In genomic region chr10:6164271-6165095, GRCh38 we compare ENCODE assay signal across 8 cellular contexts. TPM values are rescaled to one million over a fixed set of nuclear protein-coding genes. Genes with fewer than 3 reads are reported as not detected.
DNase-seq lines count a peak whose midpoint lies in the region; ATAC-seq, FAIRE-seq and TF ChIP-seq lines count a peak whose summit lies in the region.

No MANE protein-coding gene starts in this region.

- no peak for DNase-seq in WERI-Rb-1
- DNase-seq in small intestine, result no peak
- no peak for DNase-seq in kidney tubule cell (ENCODE audit: low spot score)
- no peak for DNase-seq in nucleus accumbens (lab: John Stamatoyannopoulos, UW)
- DNase-seq in HuH-7.5 (ENCODE audit: low spot score), result no peak
- DNase-seq in NCI-H2171 treated with DMSO at 0.1 percent for 48 hours (lab: John Stamatoyannopoulos, UW), result no peak

- CTCF ChIA-PET in HEK293 (lab: Yijun Ruan, JAX), result no interaction called here

- H3K4me3 ChIP-seq in HEK293 (ENCODE audit: low read depth, low read length), result peak overlapping the region; percentile 69
- H3K4me3 ChIP-seq in WERI-Rb-1 (ENCODE audit: low read depth, low read length), result peak overlapping the region; percentile 65
- H3K4me3 ChIP-seq in gastroesophageal sphincter, result peak overlapping the region; percentile 69 to 84
- H3K4me3 ChIP-seq in small intestine (ENCODE audit: low read depth in 1 of 2, low read length in 2 of 2), result peak overlapping the region; percentile 77 to 79

- no peak for FAIRE-seq in small intestine (lab: Jason Lieb, UNC)

- TF ChIP-seq POLR2A in gastroesophageal sphincter (IDR thresholded peaks at IDR 0.05), result no peak

- H3K27me3 ChIP-seq in WERI-Rb-1 (ENCODE audit: insufficient read depth, low read depth, severe bottlenecking), result no peaks in the 10 kb centered on the region
- H3K27me3 ChIP-seq in gastroesophageal sphincter, result no peaks in the 10 kb centered on the region
- no peaks in the 10 kb centered on the region for H3K27me3 ChIP-seq in small intestine (ENCODE audit: control insufficient read depth in 2 of 2, insufficient read depth in 2 of 2, low read length in 2 of 2)

- POLR2A ChIA-PET in HEK293 (lab: Yijun Ruan, JAX), result interaction anchor here (0.8 to 1.9 kb wide), 5 partner anchors 8 to 40 kb away, joined by 3 to 19 read pairs (median 4); partner anchors contain the start of gene PFKFB3

- TF ChIP-seq EP300 in gastroesophageal sphincter (IDR thresholded peaks at IDR 0.05), result no peak

- WGBS in gastroesophageal sphincter (ENCODE audit: low coverage in 1 of 2), 2 donors, result 17 to 18% methylated on average over 9 to 11 of the region's 16 CpGs
- 7 to 21% (median 11%) methylated on average over 16 of the region's 16 CpGs for WGBS in small intestine, 3 donors

- peaks cover 9 to 27% of the 10 kb centered on the region in 2 experiments; a peak in 2 of 3 replicates for H3K36me3 ChIP-seq in HEK293 (ENCODE audit: control insufficient read depth in 2 of 2, insufficient read depth in 1 of 2, low read length in 2 of 2)
- H3K36me3 ChIP-seq in WERI-Rb-1, result no peaks in the 10 kb centered on the region
- peaks cover 0 to 9% of the 10 kb centered on the region in 2 donors for H3K36me3 ChIP-seq in gastroesophageal sphincter
- no peaks in the 10 kb centered on the region for H3K36me3 ChIP-seq in small intestine (ENCODE audit: control insufficient read depth in 2 of 2, insufficient read depth in 2 of 2, low read length in 2 of 2)

- H3K9me3 ChIP-seq in HEK293 (ENCODE audit: control insufficient read depth, insufficient read depth, low read depth, low read length) (no peaks in the 10 kb centered on the region), WERI-Rb-1 (ENCODE audit: severe bottlenecking) (no peaks in the 10 kb centered on the region), gastroesophageal sphincter (no peaks in the 10 kb centered on the region), small intestine (ENCODE audit: control insufficient read depth, low read depth) (no peaks in the 10 kb centered on the region)

- H3K4me1 ChIP-seq in HEK293 (ENCODE audit: control insufficient read depth, insufficient read depth, low read length), result peaks cover 7% of the 10 kb centered on the region
- H3K4me1 ChIP-seq in gastroesophageal sphincter, result peaks cover 2 to 71% (median 12%) of the 10 kb centered on the region in 3 donors
- peaks cover 7 to 8% of the 10 kb centered on the region in 2 donors for H3K4me1 ChIP-seq in small intestine (ENCODE audit: control insufficient read depth in 2 of 2, insufficient read depth in 1 of 2, low read depth in 1 of 2, low read length in 1 of 2)

- no peak for TF ChIP-seq CTCF in HEK293 (tag by site-specific recombination; IDR thresholded peaks at IDR 0.05)
- TF ChIP-seq CTCF in WERI-Rb-1 (IDR thresholded peaks at IDR 0.05; ENCODE audit: low read depth, low read length), result no peak
- no peak for TF ChIP-seq CTCF in gastroesophageal sphincter (IDR thresholded peaks at IDR 0.05)

- H3K27ac ChIP-seq in HEK293 (ENCODE audit: extremely low read depth, low read depth, low read length) (peak overlapping the region; percentile 93; the same call in 1 of the 2 replicates), WERI-Rb-1 (peak overlapping the region; percentile 36; the same call in 1 of the 2 replicates), gastroesophageal sphincter (peak overlapping the region; percentile 90 to 96 (median 93)), small intestine (ENCODE audit: low read depth in 1 of 2, low read length in 1 of 2) (peak overlapping the region; percentile 92 to 99)

- ATAC-seq in gastroesophageal sphincter, result no peak

TF ChIP-seq in HEK293, 187 proteins besides CTCF, POLR2A, EP300 and RAD21:
- no peak for TF ChIP-seq ZNF324 (tag by site-specific recombination; IDR thresholded peaks at IDR 0.05)
- TF ChIP-seq ZBTB20 (tag by site-specific recombination; IDR thresholded peaks at IDR 0.05), result peak; percentile 33; the same call in 1 of the 2 replicates
- no peak for TF ChIP-seq ZIC2 (tag by site-specific recombination; IDR thresholded peaks at IDR 0.05)
- peak; percentile 29; the same call in 1 of the 2 replicates for TF ChIP-seq PRDM10 (tag by site-specific recombination; IDR thresholded peaks at IDR 0.05)
- peak; percentile 96 for TF ChIP-seq SCRT2 (tag by site-specific recombination; IDR thresholded peaks at IDR 0.05)

RNA-seq across cellular contexts. Expression of gene PFKFB3, which starts 38.2 kb away (rescaled TPM):
- 10 to 100 TPM; 29.6 to 78.3 (median 38.4) TPM for total RNA-seq in gastroesophageal sphincter
- polyA plus RNA-seq in small intestine, result 10 to 100 TPM; 10.1 to 28.4 (median 17.0) TPM

Comparison
In these comparisons a context has a peak if more than half of its experiments do, and no peak if none do; other contexts are left out.
1. H3K27ac ChIP-seq: peak in every context shown above with its lines; median percentile 96 in small intestine; 93 in HEK293; 93 in gastroesophageal sphincter; 36 in WERI-Rb-1.